ENCODE assay signal across 28 cellular contexts in the genomic region with DNA sequence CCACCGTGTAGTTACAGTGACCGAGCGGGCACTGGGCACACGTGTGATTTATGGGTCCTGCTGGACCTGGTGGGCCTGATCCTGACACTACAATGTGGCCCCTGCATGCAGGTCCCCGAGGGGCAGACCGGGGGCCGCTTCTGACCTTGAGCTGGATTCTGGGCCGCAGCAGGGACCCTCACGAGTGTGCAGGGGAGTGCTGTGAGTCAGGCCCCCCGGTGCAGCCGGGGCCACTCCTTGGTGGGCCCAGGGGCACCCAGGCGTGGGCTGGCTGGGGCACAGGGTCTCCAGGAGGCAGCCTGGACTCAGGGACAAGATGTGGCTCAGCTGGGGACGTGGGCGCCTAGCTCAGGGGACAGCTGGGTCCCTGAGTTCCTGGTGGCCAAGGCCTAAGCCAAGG.
"Had no signal": no experiment of that assay in that cellular context is flagged by ENCODE, and none has a peak within 500 bp of the region (broad histone marks: within the 10 kb centered on the region; RNA-seq: fewer than 3 reads in every experiment).

No MANE protein-coding gene starts in this region.

- ATAC-seq: effector memory CD8-positive, alpha-beta T cell; esophagus mucosa; foreskin keratinocyte; gastrocnemius medialis; gastroesophageal sphincter; heart left ventricle; heart right ventricle had no signal

- H3K27ac ChIP-seq: colonic mucosa, coronary artery, dorsolateral prefrontal cortex, epithelial cell of prostate, esophagus muscularis mucosa, esophagus squamous epithelium, foreskin keratinocyte, gastrocnemius medialis, gastroesophageal sphincter, heart left ventricle, heart right ventricle had no signal

- DNase-seq: colonic mucosa; cortex of kidney; dermis blood vessel endothelial cell; dorsolateral prefrontal cortex; effector CD4-positive, alpha-beta T cell; effector CD8-positive, alpha-beta T cell; effector memory CD4-positive, alpha-beta T cell; effector memory CD8-positive, alpha-beta T cell; endodermal cell; erythroblast; esophagus squamous epithelium; foreskin fibroblast; foreskin keratinocyte; foreskin melanocyte; gastrocnemius medialis; glutamatergic neuron; head of caudate nucleus; heart left ventricle; heart right ventricle had no signal

- H3K4me1 ChIP-seq: colonic mucosa, foreskin keratinocyte, gastrocnemius medialis had no signal

- H3K4me3 ChIP-seq: colonic mucosa, coronary artery, dorsolateral prefrontal cortex, esophagus muscularis mucosa, esophagus squamous epithelium, gastrocnemius medialis, gastroesophageal sphincter, heart left ventricle, heart right ventricle had no signal

- H3K9me3 ChIP-seq: colonic mucosa, esophagus muscularis mucosa, esophagus squamous epithelium, gastrocnemius medialis, gastroesophageal sphincter, heart left ventricle, heart right ventricle had no signal

- FAIRE-seq: colon, endometrium, endothelial cell of umbilical vein, frontal cortex had no signal

- H3K27me3 ChIP-seq: colonic mucosa, foreskin keratinocyte had no signal

- H3K36me3 ChIP-seq: colonic mucosa, esophagus muscularis mucosa, esophagus squamous epithelium, gastrocnemius medialis, gastroesophageal sphincter, heart left ventricle, heart right ventricle had no signal
